Comparison of ENCODE assay signal across 1 cellular context in the genomic region with DNA sequence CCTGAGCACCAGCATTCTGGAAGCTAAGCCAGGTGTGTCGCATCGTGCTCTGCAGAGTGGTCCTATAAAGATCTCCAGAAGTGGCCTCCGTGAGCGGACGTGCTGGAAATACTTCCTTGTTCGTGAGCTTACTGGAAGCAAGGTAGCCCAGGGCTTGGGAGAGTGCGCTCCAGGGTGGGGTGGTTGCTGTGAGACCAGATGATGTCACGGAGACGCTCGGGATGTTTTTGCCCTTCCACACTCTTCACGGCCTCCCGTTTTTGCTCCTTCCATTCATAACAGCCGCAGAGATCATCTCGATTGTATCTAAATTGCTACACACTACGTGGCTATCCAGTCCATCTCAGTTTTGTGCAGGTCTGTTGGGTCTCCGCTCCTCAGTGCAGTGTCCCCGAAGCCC.
TF ChIP-seq lines count a peak whose summit lies in the region.

No MANE protein-coding gene starts in this region.

TF ChIP-seq in H1, 55 proteins besides CTCF, POLR2A, EP300 and RAD21:
- TF ChIP-seq TBP (IDR thresholded peaks at IDR 0.05; ENCODE audit: low read depth, low read length) = no peak
- TF ChIP-seq TAF7 (optimal IDR thresholded peaks at IDR 0.05; ENCODE audit: borderline replicate concordance, low read depth, low read length) = no peak
- TF ChIP-seq CBX8 (IDR thresholded peaks at IDR 0.05; ENCODE audit: borderline replicate concordance, low read depth, low read length) = no peak
- TF ChIP-seq USF2 (IDR thresholded peaks at IDR 0.05; ENCODE audit: low read length) = no peak
- no peak for TF ChIP-seq PHF8 (conservative IDR thresholded peaks at IDR 0.05; ENCODE audit: low read depth, low read length)
- no peak for TF ChIP-seq CTBP2 (IDR thresholded peaks at IDR 0.05; ENCODE audit: borderline replicate concordance, insufficient read depth, insufficient read length, low read length)
- no peak for TF ChIP-seq CEBPB (IDR thresholded peaks at IDR 0.05; ENCODE audit: low read depth, low read length)
- TF ChIP-seq RXRA (IDR thresholded peaks at IDR 0.05; ENCODE audit: insufficient read depth, low read depth, low read length) = no peak
- no peak for TF ChIP-seq RBBP5 (IDR thresholded peaks at IDR 0.05; ENCODE audit: borderline replicate concordance, low read depth, low read length)
- TF ChIP-seq MAFK (IDR thresholded peaks at IDR 0.05; ENCODE audit: low read depth, low read length) = no peak
- TF ChIP-seq RNF2 (IDR thresholded peaks at IDR 0.05; ENCODE audit: borderline replicate concordance, low read depth, low read length, missing control alignments, poor library complexity, severe bottlenecking) = no peak
- TF ChIP-seq SP4 (IDR thresholded peaks at IDR 0.05; ENCODE audit: low read length) = no peak
- no peak for TF ChIP-seq KDM1A (IDR thresholded peaks at IDR 0.05; ENCODE audit: borderline replicate concordance, low read length)
- TF ChIP-seq HDAC6 (IDR thresholded peaks at IDR 0.05; ENCODE audit: low read depth, low read length) = no peak
- no peak for TF ChIP-seq GTF2F1 (IDR thresholded peaks at IDR 0.05; ENCODE audit: borderline replicate concordance, low read depth, low read length)
- no peak for TF ChIP-seq JUND (IDR thresholded peaks at IDR 0.05; ENCODE audit: low read length)
- TF ChIP-seq ZNF274 (IDR thresholded peaks at IDR 0.05; ENCODE audit: borderline replicate concordance, extremely low read depth, low read length) = no peak
- no peak for TF ChIP-seq KDM4A (IDR thresholded peaks at IDR 0.05; ENCODE audit: low read depth, low read length, severe bottlenecking)
- TF ChIP-seq SAP30 (IDR thresholded peaks at IDR 0.05; ENCODE audit: insufficient read depth, insufficient replicate concordance, low read length) = no peak
- TF ChIP-seq, protein P1, sequence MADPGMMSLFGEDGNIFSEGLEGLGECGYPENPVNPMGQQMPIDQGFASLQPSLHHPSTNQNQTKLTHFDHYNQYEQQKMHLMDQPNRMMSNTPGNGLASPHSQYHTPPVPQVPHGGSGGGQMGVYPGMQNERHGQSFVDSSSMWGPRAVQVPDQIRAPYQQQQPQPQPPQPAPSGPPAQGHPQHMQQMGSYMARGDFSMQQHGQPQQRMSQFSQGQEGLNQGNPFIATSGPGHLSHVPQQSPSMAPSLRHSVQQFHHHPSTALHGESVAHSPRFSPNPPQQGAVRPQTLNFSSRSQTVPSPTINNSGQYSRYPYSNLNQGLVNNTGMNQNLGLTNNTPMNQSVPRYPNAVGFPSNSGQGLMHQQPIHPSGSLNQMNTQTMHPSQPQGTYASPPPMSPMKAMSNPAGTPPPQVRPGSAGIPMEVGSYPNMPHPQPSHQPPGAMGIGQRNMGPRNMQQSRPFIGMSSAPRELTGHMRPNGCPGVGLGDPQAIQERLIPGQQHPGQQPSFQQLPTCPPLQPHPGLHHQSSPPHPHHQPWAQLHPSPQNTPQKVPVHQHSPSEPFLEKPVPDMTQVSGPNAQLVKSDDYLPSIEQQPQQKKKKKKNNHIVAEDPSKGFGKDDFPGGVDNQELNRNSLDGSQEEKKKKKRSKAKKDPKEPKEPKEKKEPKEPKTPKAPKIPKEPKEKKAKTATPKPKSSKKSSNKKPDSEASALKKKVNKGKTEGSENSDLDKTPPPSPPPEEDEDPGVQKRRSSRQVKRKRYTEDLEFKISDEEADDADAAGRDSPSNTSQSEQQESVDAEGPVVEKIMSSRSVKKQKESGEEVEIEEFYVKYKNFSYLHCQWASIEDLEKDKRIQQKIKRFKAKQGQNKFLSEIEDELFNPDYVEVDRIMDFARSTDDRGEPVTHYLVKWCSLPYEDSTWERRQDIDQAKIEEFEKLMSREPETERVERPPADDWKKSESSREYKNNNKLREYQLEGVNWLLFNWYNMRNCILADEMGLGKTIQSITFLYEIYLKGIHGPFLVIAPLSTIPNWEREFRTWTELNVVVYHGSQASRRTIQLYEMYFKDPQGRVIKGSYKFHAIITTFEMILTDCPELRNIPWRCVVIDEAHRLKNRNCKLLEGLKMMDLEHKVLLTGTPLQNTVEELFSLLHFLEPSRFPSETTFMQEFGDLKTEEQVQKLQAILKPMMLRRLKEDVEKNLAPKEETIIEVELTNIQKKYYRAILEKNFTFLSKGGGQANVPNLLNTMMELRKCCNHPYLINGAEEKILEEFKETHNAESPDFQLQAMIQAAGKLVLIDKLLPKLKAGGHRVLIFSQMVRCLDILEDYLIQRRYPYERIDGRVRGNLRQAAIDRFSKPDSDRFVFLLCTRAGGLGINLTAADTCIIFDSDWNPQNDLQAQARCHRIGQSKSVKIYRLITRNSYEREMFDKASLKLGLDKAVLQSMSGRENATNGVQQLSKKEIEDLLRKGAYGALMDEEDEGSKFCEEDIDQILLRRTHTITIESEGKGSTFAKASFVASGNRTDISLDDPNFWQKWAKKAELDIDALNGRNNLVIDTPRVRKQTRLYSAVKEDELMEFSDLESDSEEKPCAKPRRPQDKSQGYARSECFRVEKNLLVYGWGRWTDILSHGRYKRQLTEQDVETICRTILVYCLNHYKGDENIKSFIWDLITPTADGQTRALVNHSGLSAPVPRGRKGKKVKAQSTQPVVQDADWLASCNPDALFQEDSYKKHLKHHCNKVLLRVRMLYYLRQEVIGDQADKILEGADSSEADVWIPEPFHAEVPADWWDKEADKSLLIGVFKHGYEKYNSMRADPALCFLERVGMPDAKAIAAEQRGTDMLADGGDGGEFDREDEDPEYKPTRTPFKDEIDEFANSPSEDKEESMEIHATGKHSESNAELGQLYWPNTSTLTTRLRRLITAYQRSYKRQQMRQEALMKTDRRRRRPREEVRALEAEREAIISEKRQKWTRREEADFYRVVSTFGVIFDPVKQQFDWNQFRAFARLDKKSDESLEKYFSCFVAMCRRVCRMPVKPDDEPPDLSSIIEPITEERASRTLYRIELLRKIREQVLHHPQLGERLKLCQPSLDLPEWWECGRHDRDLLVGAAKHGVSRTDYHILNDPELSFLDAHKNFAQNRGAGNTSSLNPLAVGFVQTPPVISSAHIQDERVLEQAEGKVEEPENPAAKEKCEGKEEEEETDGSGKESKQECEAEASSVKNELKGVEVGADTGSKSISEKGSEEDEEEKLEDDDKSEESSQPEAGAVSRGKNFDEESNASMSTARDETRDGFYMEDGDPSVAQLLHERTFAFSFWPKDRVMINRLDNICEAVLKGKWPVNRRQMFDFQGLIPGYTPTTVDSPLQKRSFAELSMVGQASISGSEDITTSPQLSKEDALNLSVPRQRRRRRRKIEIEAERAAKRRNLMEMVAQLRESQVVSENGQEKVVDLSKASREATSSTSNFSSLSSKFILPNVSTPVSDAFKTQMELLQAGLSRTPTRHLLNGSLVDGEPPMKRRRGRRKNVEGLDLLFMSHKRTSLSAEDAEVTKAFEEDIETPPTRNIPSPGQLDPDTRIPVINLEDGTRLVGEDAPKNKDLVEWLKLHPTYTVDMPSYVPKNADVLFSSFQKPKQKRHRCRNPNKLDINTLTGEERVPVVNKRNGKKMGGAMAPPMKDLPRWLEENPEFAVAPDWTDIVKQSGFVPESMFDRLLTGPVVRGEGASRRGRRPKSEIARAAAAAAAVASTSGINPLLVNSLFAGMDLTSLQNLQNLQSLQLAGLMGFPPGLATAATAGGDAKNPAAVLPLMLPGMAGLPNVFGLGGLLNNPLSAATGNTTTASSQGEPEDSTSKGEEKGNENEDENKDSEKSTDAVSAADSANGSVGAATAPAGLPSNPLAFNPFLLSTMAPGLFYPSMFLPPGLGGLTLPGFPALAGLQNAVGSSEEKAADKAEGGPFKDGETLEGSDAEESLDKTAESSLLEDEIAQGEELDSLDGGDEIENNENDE (IDR thresholded peaks at IDR 0.05; ENCODE audit: insufficient replicate concordance, low read length) = no peak
